Comparison of ENCODE assay signal across 32 cellular contexts in the genomic region with DNA sequence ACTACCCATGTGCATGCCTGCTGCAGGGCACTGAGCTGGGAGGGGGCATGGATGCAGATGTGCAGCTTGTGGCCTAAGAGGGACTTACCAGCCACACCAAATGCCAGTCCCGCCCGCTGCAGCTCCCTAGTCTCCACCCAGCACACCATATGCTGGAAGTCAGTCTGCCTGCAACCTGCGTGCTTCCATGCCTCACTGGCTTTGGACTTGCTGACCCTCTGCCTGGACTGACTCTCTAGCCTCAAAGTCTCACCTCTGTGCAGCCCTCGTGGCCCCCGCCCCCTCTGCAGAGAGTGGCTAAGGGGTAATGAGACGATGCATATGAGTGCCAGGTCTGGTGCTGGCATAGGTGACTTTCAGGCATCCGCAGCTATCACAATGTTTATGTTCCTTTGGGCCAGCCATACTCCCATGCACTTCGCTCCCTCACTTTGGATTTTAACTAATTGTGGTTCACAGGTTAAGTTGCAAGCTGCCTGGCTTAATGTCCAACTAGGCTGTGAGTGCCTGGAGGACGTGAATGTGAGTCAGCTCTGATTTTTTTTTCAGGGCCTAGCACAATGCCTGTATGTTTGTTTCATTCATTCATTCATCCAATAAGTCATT. TPM values are rescaled to one million over a fixed set of nuclear protein-coding genes. Genes with fewer than 3 reads are reported as not detected.
DNase-seq lines count a peak whose midpoint lies in the region; ATAC-seq, FAIRE-seq and TF ChIP-seq lines count a peak whose summit lies in the region.
"Had no signal": no experiment of that assay in that cellular context is flagged by ENCODE, and none has a peak within 500 bp of the region (broad histone marks: within the 10 kb centered on the region; RNA-seq: fewer than 3 reads in every experiment).

No MANE protein-coding gene starts in this region.

- no peaks in the 10 kb centered on the region for H3K79me2 ChIP-seq in HepG2 (ENCODE audit: insufficient read depth, low read length)
- H3K79me2 ChIP-seq: hepatocyte had no signal

- H3K4me1 Mint-ChIP-seq in glutamatergic neuron (ENCODE audit: low read depth, unreplicated experiment) = peaks cover 29% of the 10 kb centered on the region

- H3K9me3 Mint-ChIP-seq in glutamatergic neuron (ENCODE audit: unreplicated experiment) = peaks cover 6% of the 10 kb centered on the region
- H3K9me3 Mint-ChIP-seq: activated CD8-positive, alpha-beta T cell treated with anti-CD3 and anti-CD28 coated beads for 36 hours; activated naive CD4-positive, alpha-beta T cell treated with anti-CD3 and anti-CD28 coated beads, Interleukin-2, amount 50 U/mL, for 24 hours; activated T-helper 17 cell treated with anti-CD3 and anti-CD28 coated beads, Interleukin-2, amount 50 U/mL, for 72 hours; CD4-positive, alpha-beta T cell; memory B cell had no signal

- FAIRE-seq in HepG2 (lab: Jason Lieb, UNC) = peak; percentile 82
- FAIRE-seq: A549, H54 had no signal

- no peak overlapping the region for H2BK15ac ChIP-seq in neuronal stem cell (ENCODE audit: low read length)

- TF ChIP-seq CTCF in HepG2 (CRISPR knock-in tag; IDR thresholded peaks at IDR 0.05) = no peak
- TF ChIP-seq CTCF in right lobe of liver (IDR thresholded peaks at IDR 0.05) = no peak
- no peak for TF ChIP-seq CTCF in glutamatergic neuron (IDR thresholded peaks at IDR 0.05; ENCODE audit: partially characterized antibody, unreplicated experiment)

- peak overlapping the region in 2 of 3 experiments; percentile 14 to 51; a peak in 3 of 6 replicates for H3K4me3 ChIP-seq in HepG2 (replicated peaks in 1 of 3; ENCODE audit: insufficient read depth in 1 of 3, low read depth in 2 of 3, low read length in 3 of 3)
- H3K4me3 ChIP-seq in right lobe of liver = no peak overlapping the region
- no peak overlapping the region for H3K4me3 ChIP-seq in neuronal stem cell (ENCODE audit: low read length in 2 of 2)
- H3K4me3 ChIP-seq: A549, dorsolateral prefrontal cortex, gastrocnemius medialis, hepatocyte, MG63 had no signal

- peaks cover 2% of the 10 kb centered on the region for H3K79me1 ChIP-seq in neuronal stem cell (ENCODE audit: low read depth, low read length)

- no peak overlapping the region for H2BK120ac ChIP-seq in neuronal stem cell (ENCODE audit: low read depth, low read length)

- WGBS in HepG2 (ENCODE audit: low lambda C conversion rate) = 7% methylated on average over 6 of the region's 9 CpGs
- 72% methylated on average over 6 of the region's 9 CpGs for WGBS in right lobe of liver (ENCODE audit: insufficient coverage, low coverage, low lambda C conversion rate, missing lambda C conversion rate)
- WGBS in neuronal stem cell (ENCODE audit: extremely low coverage in 2 of 2, insufficient read length in 2 of 2, insufficient replicate concordance in 1 of 2), 2 donors = no CpG with 5 or more reads among the region's 9 CpGs

- no peak overlapping the region for H2BK5ac ChIP-seq in neuronal stem cell (ENCODE audit: low read length)

- H3K27ac ChIP-seq in HepG2 (ENCODE audit: extremely low read length, insufficient read depth, low read length) (peak overlapping the region; percentile 57), right lobe of liver (no peak overlapping the region), neuronal stem cell (replicated peaks; ENCODE audit: low read length) (no peak overlapping the region)
- H3K27ac ChIP-seq: A549, gastrocnemius medialis, hepatocyte, HL-60, KMS-11 had no signal

- H3K4me2 ChIP-seq in HepG2 (ENCODE audit: low read depth, low read length) (peak overlapping the region; percentile 80), neuronal stem cell (ENCODE audit: insufficient read depth, low read length, poor library complexity, severe bottlenecking) (no peak overlapping the region)
- H3K4me2 ChIP-seq: A549, hepatocyte, KMS-11 had no signal

- H4K20me1 ChIP-seq in HepG2 (ENCODE audit: insufficient read depth, low read length) = no peaks in the 10 kb centered on the region

- peak overlapping the region; percentile 81 for H3K23ac ChIP-seq in neuronal stem cell (ENCODE audit: low read depth, low read length, poor library complexity)

- no peak overlapping the region for H3K14ac ChIP-seq in neuronal stem cell (ENCODE audit: low read length)

- in situ Hi-C loops in HepG2 (cut with HindIII; ENCODE audit: extremely low pct_ligation_motif_present, low pct_unique_long_range_greater_than_20kb) = no loop called here

- no peak overlapping the region for H3K4ac ChIP-seq in neuronal stem cell (ENCODE audit: low read length)

- peak overlapping the region; percentile 54 for H3K18ac ChIP-seq in neuronal stem cell (ENCODE audit: low read length)

- no peaks in the 10 kb centered on the region for H3K36me3 Mint-ChIP-seq in glutamatergic neuron (ENCODE audit: unreplicated experiment)
- H3K36me3 Mint-ChIP-seq: activated naive CD4-positive, alpha-beta T cell treated with anti-CD3 and anti-CD28 coated beads, Interleukin-2, amount 50 U/mL, for 24 hours; memory B cell had no signal

- no TSS peak for BruUV-seq in HepG2 (replicated peaks; lab: Mats Ljungman, UMichigan)

- H3K9ac ChIP-seq in HepG2 (ENCODE audit: insufficient read depth, low read depth, low read length) (peak overlapping the region; percentile 20; the same call in 1 of the 2 replicates), neuronal stem cell (ENCODE audit: low read depth, low read length, poor library complexity) (no peak overlapping the region)
- H3K9ac ChIP-seq: KMS-11 had no signal

- peak overlapping the region; percentile 6 for H3K27ac Mint-ChIP-seq in glutamatergic neuron (ENCODE audit: unreplicated experiment)
- H3K27ac Mint-ChIP-seq: activated CD8-positive, alpha-beta T cell treated with anti-CD3 and anti-CD28 coated beads for 36 hours; activated naive CD4-positive, alpha-beta T cell treated with anti-CD3 and anti-CD28 coated beads, Interleukin-2, amount 50 U/mL, for 24 hours; activated T-helper 17 cell treated with anti-CD3 and anti-CD28 coated beads, Interleukin-2, amount 50 U/mL, for 72 hours; CD4-positive, alpha-beta T cell; memory B cell had no signal

- peaks cover 88% of the 10 kb centered on the region for H3K4me1 ChIP-seq in HepG2 (ENCODE audit: insufficient read depth, low read length)
- no peaks in the 10 kb centered on the region for H3K4me1 ChIP-seq in right lobe of liver
- H3K4me1 ChIP-seq in neuronal stem cell (ENCODE audit: control insufficient read depth in 2 of 2, insufficient read depth in 1 of 2, low read depth in 1 of 2, low read length in 2 of 2) = peaks cover 21 to 48% of the 10 kb centered on the region in 2 donors

- intact Hi-C loops in HepG2 (cut with micrococcal nuclease; ENCODE audit: unreplicated experiment) (no loop called here), right lobe of liver (cut with DNase I) (no loop called here), left colon (cut with DNase I, micrococcal nuclease) (no loop called here)

- no peak overlapping the region for H2BK12ac ChIP-seq in neuronal stem cell (ENCODE audit: low read length)

- no peak for TF ChIP-seq RAD21 in HepG2 (CRISPR knock-in tag; IDR thresholded peaks at IDR 0.05)

- H3K27me3 ChIP-seq in HepG2 (ENCODE audit: control insufficient read depth in 1 of 2, insufficient read depth in 2 of 2, low read length in 2 of 2) (no peaks in the 10 kb centered on the region), right lobe of liver (no peaks in the 10 kb centered on the region), neuronal stem cell (ENCODE audit: control insufficient read depth in 3 of 3, insufficient read depth in 3 of 3, low read depth in 1 of 3, low read length in 3 of 3) (no peaks in the 10 kb centered on the region)
- H3K27me3 ChIP-seq: dorsolateral prefrontal cortex, gastrocnemius medialis, hepatocyte, MG63 had no signal

- ATAC-seq in HepG2 (peak; percentile 40), right lobe of liver (no peak), left colon (no peak), GM21526 (IDR thresholded peaks at IDR 0.05; ENCODE audit: low FRiP score, unreplicated experiment) (no peak)
- ATAC-seq: A549; activated CD8-positive, alpha-beta T cell treated with anti-CD3 and anti-CD28 coated beads for 36 hours; activated T-helper 17 cell treated with anti-CD3 and anti-CD28 coated beads, Interleukin-2, amount 50 U/mL, for 72 hours; gastrocnemius medialis; left lobe of liver; stimulated activated naive CD8-positive, alpha-beta T cell treated with anti-CD3 and anti-CD28 coated beads, Interleukin-15, Interleukin-2, amounts not matched to agents 100 U/mL and 50 U/mL, for 24 hours had no signal

- peak overlapping the region; percentile 85 for H2AK5ac ChIP-seq in neuronal stem cell (ENCODE audit: low read depth, low read length)

- no peak overlapping the region for H4K91ac ChIP-seq in neuronal stem cell (ENCODE audit: low read depth, low read length, poor library complexity)

- H3K36me3 ChIP-seq in HepG2 (replicated peaks in 1 of 2; ENCODE audit: control insufficient read depth in 1 of 2, insufficient read depth in 2 of 2, low read length in 2 of 2) = no peaks in the 10 kb centered on the region
- H3K36me3 ChIP-seq in right lobe of liver = no peaks in the 10 kb centered on the region
- H3K36me3 ChIP-seq in neuronal stem cell (replicated peaks in 1 of 2; ENCODE audit: control insufficient read depth in 2 of 2, insufficient read depth in 2 of 2, low read length in 2 of 2) = no peaks in the 10 kb centered on the region
- H3K36me3 ChIP-seq: gastrocnemius medialis, MG63 had no signal

- H2AFZ ChIP-seq in HepG2 (ENCODE audit: low read length) = no peak overlapping the region
- no peak overlapping the region for H2AFZ ChIP-seq in neuronal stem cell (ENCODE audit: low read length)
- H2AFZ ChIP-seq: hepatocyte had no signal

- DNase-seq in HepG2 (ENCODE audit: low spot score) (peak; percentile 72), right lobe of liver (no peak), glutamatergic neuron (no peak), neuronal stem cell (ENCODE audit: low spot score) (no peak), left colon (no peak), NCI-H2107 treated with DMSO at 0.1 percent for 48 hours (lab: John Stamatoyannopoulos, UW; ENCODE audit: unreplicated experiment) (no peak)
- DNase-seq in stimulated activated CD4-positive, alpha-beta T cell treated with anti-CD3 and anti-CD28 coated beads, Interleukin-1b, Interleukin-23, amount 100 ng/mL, for 48 hours = no peak
- DNase-seq: activated CD4-positive, CD25-positive, alpha-beta regulatory T cell treated with anti-CD3 and anti-CD28 coated beads, Interleukin-2, amount 50 U/mL, for 72 hours; activated CD8-positive, alpha-beta T cell treated with anti-CD3 and anti-CD28 coated beads for 36 hours; amygdala; CD4-positive, alpha-beta T cell; EL; gastrocnemius medialis; MG63; NCI-H1105; NCI-H1930; NCI-H524 treated with DMSO at 0.1 percent for 48 hours; nucleus accumbens; Right ventricle myocardium superior; stimulated activated naive CD8-positive, alpha-beta T cell treated with anti-CD3 and anti-CD28 coated beads, Interleukin-15, Interleukin-2, amounts not matched to agents 100 U/mL and 50 U/mL, for 24 hours; T-helper 2 cell had no signal

- no peak overlapping the region for H3K4me3 Mint-ChIP-seq in glutamatergic neuron (ENCODE audit: unreplicated experiment)
- H3K4me3 Mint-ChIP-seq: activated CD8-positive, alpha-beta T cell treated with anti-CD3 and anti-CD28 coated beads for 36 hours; activated naive CD4-positive, alpha-beta T cell treated with anti-CD3 and anti-CD28 coated beads, Interleukin-2, amount 50 U/mL, for 24 hours; activated T-helper 17 cell treated with anti-CD3 and anti-CD28 coated beads, Interleukin-2, amount 50 U/mL, for 72 hours; CD4-positive, alpha-beta T cell; memory B cell had no signal

- CTCF ChIA-PET in HepG2 (lab: Yijun Ruan, JAX; ENCODE audit: low intra/inter-chr PET ratio, low total read pairs) = no interaction called here

- H3K9me3 ChIP-seq in HepG2 (ENCODE audit: low read length) (no peaks in the 10 kb centered on the region), right lobe of liver (no peaks in the 10 kb centered on the region), neuronal stem cell (replicated peaks in 1 of 2; ENCODE audit: control insufficient read depth in 2 of 2, insufficient read depth in 1 of 2, low read depth in 1 of 2, low read length in 2 of 2) (no peaks in the 10 kb centered on the region)
- H3K9me3 ChIP-seq: A549, gastrocnemius medialis, MG63 had no signal

- POLR2A ChIA-PET in HepG2 (lab: Yijun Ruan, JAX) = interaction anchor here (0.6 to 2.2 kb wide), 12 partner anchors 9 to 148 kb away, joined by 3 to 8 read pairs (median 4); partner anchors contain the start of genes ARL3 and TRIM8

- H4K8ac ChIP-seq in neuronal stem cell (ENCODE audit: low read depth, low read length) = no peak overlapping the region

- TF ChIP-seq EP300 in HepG2 (IDR thresholded peaks at IDR 0.05; ENCODE audit: low read depth in 2 of 2, low read length in 2 of 2) (no peak), HepG2 (CRISPR knock-in tag; IDR thresholded peaks at IDR 0.05; ENCODE audit: borderline replicate concordance) (0 out of 2 replicates have a peak, but pooled peaks have one; percentile 9)

- TF ChIP-seq POLR2A in HepG2 (IDR thresholded peaks at IDR 0.05; ENCODE audit: insufficient read depth in 1 of 2, low read depth in 2 of 2, low read length in 2 of 2) (no peak), right lobe of liver (IDR thresholded peaks at IDR 0.05) (no peak)

- H3K27me3 Mint-ChIP-seq in glutamatergic neuron (ENCODE audit: unreplicated experiment) = peaks cover 5% of the 10 kb centered on the region
- H3K27me3 Mint-ChIP-seq: activated CD8-positive, alpha-beta T cell treated with anti-CD3 and anti-CD28 coated beads for 36 hours; activated naive CD4-positive, alpha-beta T cell treated with anti-CD3 and anti-CD28 coated beads, Interleukin-2, amount 50 U/mL, for 24 hours; activated T-helper 17 cell treated with anti-CD3 and anti-CD28 coated beads, Interleukin-2, amount 50 U/mL, for 72 hours; CD4-positive, alpha-beta T cell; memory B cell had no signal

RNA-seq across cellular contexts. Expression of gene TRIM8, which starts 21.7 kb away (rescaled TPM):
- total RNA-seq in HepG2 (2016; rRNA removed; fragmentation: Illumina TruSeq; extraction: Trizol) = 38.9 and 39.8 TPM in 2 replicates
- 13.4 and 13.6 TPM in 2 replicates for total RNA-seq in HepG2 (2016; cell fraction: cytosol; rRNA removed; fragmentation: Illumina TruSeq; extraction: Trizol; ENCODE audit: low read depth)
- 33.2 and 39.7 TPM in 2 replicates for total RNA-seq in HepG2 (2016; cell fraction: insoluble cytoplasmic fraction; rRNA removed; fragmentation: Illumina TruSeq; extraction: Trizol)
- 49.9 and 53.6 TPM in 2 replicates for total RNA-seq in HepG2 (2016; cell fraction: membrane; rRNA removed; fragmentation: Illumina TruSeq; extraction: Trizol)
- total RNA-seq in HepG2 (2016; cell fraction: nucleus; rRNA removed; fragmentation: Illumina TruSeq; extraction: Trizol) = 21.9 and 30.8 TPM in 2 replicates
- 66.5 and 84.1 TPM in 2 replicates for polyA plus RNA-seq in HepG2 (2011; rRNA removed)
- 62.9 and 70.1 TPM in 2 replicates for polyA plus RNA-seq in HepG2 (2011; cell fraction: cytosol; rRNA removed)
- 86.9 and 92.0 TPM in 2 replicates for polyA plus RNA-seq in HepG2 (2011; cell fraction: nucleus; rRNA removed)
- 98.0 and 117 TPM in 2 replicates for polyA plus RNA-seq in HepG2 (2012)
- 18.4 and 21.2 TPM in 2 replicates for polyA plus RNA-seq in HepG2 (2016; cell fraction: cytosol; fragmentation: Illumina TruSeq; extraction: Trizol; ENCODE audit: low read depth)
- polyA plus RNA-seq in HepG2 (2016; cell fraction: insoluble cytoplasmic fraction; fragmentation: Illumina TruSeq; extraction: Trizol; ENCODE audit: low read depth) = 51.6 and 70.7 TPM in 2 replicates
- 57.9 and 63.0 TPM in 2 replicates for polyA plus RNA-seq in HepG2 (2016; cell fraction: membrane; fragmentation: Illumina TruSeq; extraction: Trizol; ENCODE audit: low read depth)
- polyA plus RNA-seq in HepG2 (2016; cell fraction: nucleus; fragmentation: Illumina TruSeq; extraction: Trizol; ENCODE audit: insufficient read depth, low read depth) = 63.9 and 73.5 TPM in 2 replicates
- 23.8 and 82.1 TPM in 2 replicates for polyA minus RNA-seq in HepG2 (2011; rRNA and poly(A)+ RNA removed; ENCODE audit: low replicate concordance)
- polyA minus RNA-seq in HepG2 (2011; cell fraction: cytosol; rRNA and poly(A)+ RNA removed) = 41.1 and 48.2 TPM in 2 replicates
- 36.6 and 46.0 TPM in 2 replicates for polyA minus RNA-seq in HepG2 (2011; cell fraction: nucleus; rRNA and poly(A)+ RNA removed)
- total RNA-seq in right lobe of liver = 10 to 100 TPM; 34.7 to 99.8 (median 41.2) TPM
- total RNA-seq in glutamatergic neuron (ENCODE audit: unreplicated experiment) = 74.8 TPM
- polyA plus RNA-seq in neuronal stem cell (2013, experiment 1 of 2) = 33.0 TPM
- polyA plus RNA-seq in neuronal stem cell (2013, experiment 2 of 2) = 34.2 TPM
- total RNA-seq in left colon = 10 to 100 TPM; 58.4 to 64.0 TPM

RNA-seq across cellular contexts. Expression of gene ARL3, which starts 48.2 kb away (rescaled TPM):
- total RNA-seq in HepG2 (2016; rRNA removed; fragmentation: Illumina TruSeq; extraction: Trizol) = 6.6 and 10.0 TPM in 2 replicates
- 2.5 and 2.7 TPM in 2 replicates for total RNA-seq in HepG2 (2016; cell fraction: cytosol; rRNA removed; fragmentation: Illumina TruSeq; extraction: Trizol; ENCODE audit: low read depth)
- total RNA-seq in HepG2 (2016; cell fraction: insoluble cytoplasmic fraction; rRNA removed; fragmentation: Illumina TruSeq; extraction: Trizol) = 6.6 and 10.2 TPM in 2 replicates
- total RNA-seq in HepG2 (2016; cell fraction: membrane; rRNA removed; fragmentation: Illumina TruSeq; extraction: Trizol) = 3.3 and 3.5 TPM in 2 replicates
- total RNA-seq in HepG2 (2016; cell fraction: nucleus; rRNA removed; fragmentation: Illumina TruSeq; extraction: Trizol) = 2.8 and 3.0 TPM in 2 replicates
- 3.9 and 5.2 TPM in 2 replicates for polyA plus RNA-seq in HepG2 (2011; rRNA removed)
- polyA plus RNA-seq in HepG2 (2011; cell fraction: cytosol; rRNA removed) = 2.9 and 3.4 TPM in 2 replicates
- polyA plus RNA-seq in HepG2 (2011; cell fraction: nucleus; rRNA removed) = 1.2 and 1.4 TPM in 2 replicates
- polyA plus RNA-seq in HepG2 (2012) = 5.8 TPM in 2 replicates
- polyA plus RNA-seq in HepG2 (2016; cell fraction: cytosol; fragmentation: Illumina TruSeq; extraction: Trizol; ENCODE audit: low read depth) = 3.3 and 3.9 TPM in 2 replicates
- 10.6 and 12.6 TPM in 2 replicates for polyA plus RNA-seq in HepG2 (2016; cell fraction: insoluble cytoplasmic fraction; fragmentation: Illumina TruSeq; extraction: Trizol; ENCODE audit: low read depth)
- 2.9 and 3.5 TPM in 2 replicates for polyA plus RNA-seq in HepG2 (2016; cell fraction: membrane; fragmentation: Illumina TruSeq; extraction: Trizol; ENCODE audit: low read depth)
- polyA plus RNA-seq in HepG2 (2016; cell fraction: nucleus; fragmentation: Illumina TruSeq; extraction: Trizol; ENCODE audit: insufficient read depth, low read depth) = 4.1 and 5.5 TPM in 2 replicates
- 0.94 and 3.1 TPM in 2 replicates for polyA minus RNA-seq in HepG2 (2011; rRNA and poly(A)+ RNA removed; ENCODE audit: low replicate concordance)
- 1.3 and 1.5 TPM in 2 replicates for polyA minus RNA-seq in HepG2 (2011; cell fraction: cytosol; rRNA and poly(A)+ RNA removed)
- 1.4 and 1.7 TPM in 2 replicates for polyA minus RNA-seq in HepG2 (2011; cell fraction: nucleus; rRNA and poly(A)+ RNA removed)
- 1 to 10 TPM; 1.1 to 3.3 (median 2.3) TPM for total RNA-seq in right lobe of liver
- 20.3 TPM for total RNA-seq in glutamatergic neuron (ENCODE audit: unreplicated experiment)
- 51.4 TPM for polyA plus RNA-seq in neuronal stem cell (2013, experiment 1 of 2)
- polyA plus RNA-seq in neuronal stem cell (2013, experiment 2 of 2) = 52.4 TPM
- total RNA-seq in left colon = 1 to 10 TPM; 2.5 to 4.2 TPM

RNA-seq across cellular contexts. Expression of gene SFXN2, which starts 48.4 kb away (rescaled TPM):
- total RNA-seq in HepG2 (2016; rRNA removed; fragmentation: Illumina TruSeq; extraction: Trizol) (20.6 and 21.1 TPM in 2 replicates), right lobe of liver (10 to 100 TPM in 4 of 6 experiments, 1 to 10 TPM in 2; 7.1 to 29.7 (median 16.5) TPM), glutamatergic neuron (ENCODE audit: unreplicated experiment) (5.4 TPM), left colon (10 to 100 TPM; 11.7 to 15.0 TPM)
- total RNA-seq in HepG2 (2016; cell fraction: cytosol; rRNA removed; fragmentation: Illumina TruSeq; extraction: Trizol; ENCODE audit: low read depth) = 3.3 and 5.4 TPM in 2 replicates
- 20.6 and 21.4 TPM in 2 replicates for total RNA-seq in HepG2 (2016; cell fraction: insoluble cytoplasmic fraction; rRNA removed; fragmentation: Illumina TruSeq; extraction: Trizol)
- total RNA-seq in HepG2 (2016; cell fraction: membrane; rRNA removed; fragmentation: Illumina TruSeq; extraction: Trizol) = 11.4 and 11.6 TPM in 2 replicates
- total RNA-seq in HepG2 (2016; cell fraction: nucleus; rRNA removed; fragmentation: Illumina TruSeq; extraction: Trizol) = 28.0 and 31.8 TPM in 2 replicates
- 12.8 and 13.2 TPM in 2 replicates for polyA plus RNA-seq in HepG2 (2011; rRNA removed)
- 5.4 and 6.9 TPM in 2 replicates for polyA plus RNA-seq in HepG2 (2011; cell fraction: cytosol; rRNA removed)
- polyA plus RNA-seq in HepG2 (2011; cell fraction: nucleus; rRNA removed) = 22.9 and 27.4 TPM in 2 replicates
- 3.6 and 9.3 TPM in 2 replicates for polyA plus RNA-seq in HepG2 (2012)
- polyA plus RNA-seq in HepG2 (2016; cell fraction: cytosol; fragmentation: Illumina TruSeq; extraction: Trizol; ENCODE audit: low read depth) = 3.8 and 4.0 TPM in 2 replicates
- 19.3 and 19.8 TPM in 2 replicates for polyA plus RNA-seq in HepG2 (2016; cell fraction: insoluble cytoplasmic fraction; fragmentation: Illumina TruSeq; extraction: Trizol; ENCODE audit: low read depth)
- 7.4 and 7.7 TPM in 2 replicates for polyA plus RNA-seq in HepG2 (2016; cell fraction: membrane; fragmentation: Illumina TruSeq; extraction: Trizol; ENCODE audit: low read depth)
- polyA plus RNA-seq in HepG2 (2016; cell fraction: nucleus; fragmentation: Illumina TruSeq; extraction: Trizol; ENCODE audit: insufficient read depth, low read depth) = 35.9 and 39.3 TPM in 2 replicates
- polyA minus RNA-seq in HepG2 (2011; rRNA and poly(A)+ RNA removed; ENCODE audit: low replicate concordance) = 40.1 and 60.7 TPM in 2 replicates
- 4.2 and 4.6 TPM in 2 replicates for polyA minus RNA-seq in HepG2 (2011; cell fraction: cytosol; rRNA and poly(A)+ RNA removed)
- 22.6 and 30.6 TPM in 2 replicates for polyA minus RNA-seq in HepG2 (2011; cell fraction: nucleus; rRNA and poly(A)+ RNA removed)
- polyA plus RNA-seq in neuronal stem cell (2013, experiment 1 of 2) = 3.9 TPM
- 4.0 TPM for polyA plus RNA-seq in neuronal stem cell (2013, experiment 2 of 2)

Comparison
In these comparisons a context has a peak if more than half of its experiments do, and no peak if none do; other contexts are left out.
1. H3K4me3 ChIP-seq: peak in HepG2 (2 of 3); none in right lobe of liver (0 of 3) and neuronal stem cell (0 of 2).